15 cellular contexts compared by ENCODE assay signal in the genomic region with DNA sequence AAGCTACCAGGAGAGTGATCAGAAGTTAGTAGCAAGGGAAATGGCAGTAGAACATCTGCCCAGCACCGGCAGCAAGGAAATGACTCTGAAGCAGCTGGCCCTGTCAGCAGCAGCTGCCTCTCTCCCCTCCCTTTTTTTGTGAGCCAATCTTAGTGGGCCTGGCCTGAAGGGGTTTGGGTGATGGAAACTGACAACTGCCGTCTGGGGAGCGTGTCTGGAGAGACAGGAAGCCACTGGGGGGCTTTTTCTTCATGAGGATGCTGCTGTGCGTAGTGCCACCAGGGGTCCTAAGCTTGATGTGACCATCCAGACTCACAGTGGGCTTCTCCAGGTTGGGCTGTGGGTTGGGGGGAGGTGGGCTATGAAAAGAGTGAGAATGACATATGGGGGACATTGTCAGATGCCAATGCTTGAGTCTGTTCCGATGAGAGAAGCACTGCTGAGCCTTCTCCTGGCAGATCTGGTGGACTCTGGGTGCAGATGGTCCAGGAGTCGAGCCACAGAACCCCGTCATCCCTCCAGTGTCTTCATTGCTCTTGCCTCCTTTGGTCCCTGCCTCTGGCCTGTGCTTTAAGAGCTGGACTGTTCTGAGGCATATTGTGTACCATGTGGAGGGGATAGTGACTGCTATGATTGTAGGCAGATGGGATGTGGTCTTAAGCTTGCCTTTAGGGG.
DNase-seq lines count a peak whose midpoint lies in the region; ATAC-seq, FAIRE-seq and TF ChIP-seq lines count a peak whose summit lies in the region.
"Had no signal": no experiment of that assay in that cellular context is flagged by ENCODE, and none has a peak within 500 bp of the region (broad histone marks: within the 10 kb centered on the region; RNA-seq: fewer than 3 reads in every experiment).

No MANE protein-coding gene starts in this region.

- TF ChIP-seq CTCF in breast epithelium (IDR thresholded peaks at IDR 0.05) (no peak), MCF 10A (IDR thresholded peaks at IDR 0.05; ENCODE audit: unreplicated experiment) (no peak), D721Med (IDR thresholded peaks at IDR 0.05; ENCODE audit: insufficient read depth, missing control alignments) (no peak)

- H3K4me1 ChIP-seq in breast epithelium (peaks cover 0 to 6% of the 10 kb centered on the region in 2 donors), SJCRH30 (peaks cover 51% of the 10 kb centered on the region)

- FAIRE-seq in urothelium cell line (lab: Jason Lieb, UNC) (peak; percentile 79), GM12892 (lab: Jason Lieb, UNC) (no peak), D721Med (lab: Jason Lieb, UNC) (no peak)
- FAIRE-seq: GM18507 had no signal

- H3K9me3 ChIP-seq in breast epithelium (no peaks in the 10 kb centered on the region), SJCRH30 (replicated peaks) (no peaks in the 10 kb centered on the region)

- H3K27me3 Mint-ChIP-seq in MCF 10A (ENCODE audit: insufficient read depth, unreplicated experiment) = no peaks in the 10 kb centered on the region

- H3K4me1 Mint-ChIP-seq in MCF 10A (ENCODE audit: insufficient read depth, unreplicated experiment) = peaks cover 15% of the 10 kb centered on the region

- no peak overlapping the region for H3K27ac Mint-ChIP-seq in MCF 10A (ENCODE audit: low read depth, unreplicated experiment)
- H3K27ac Mint-ChIP-seq: T-helper 1 cell treated with Interleukin-12 subunit alpha and Interleukin-12 subunit beta and Interleukin-4 antibody, amounts not matched to agents 30 μg/mL and 1 μg/mL, for 36 hours had no signal

- no peaks in the 10 kb centered on the region for H3K9me3 Mint-ChIP-seq in MCF 10A (ENCODE audit: unreplicated experiment)

- no TSS peak for BruUV-seq in MCF 10A (replicated peaks; lab: Mats Ljungman, UMichigan)

- CTCF ChIA-PET in MCF 10A (lab: Yijun Ruan, JAX) = interaction anchor here (1.2 kb wide), 1 partner anchor 20 kb away, joined by 5 read pairs; no protein-coding TSS in a partner anchor

- TF ChIP-seq POLR2A in breast epithelium (IDR thresholded peaks at IDR 0.05) = no peak
- TF ChIP-seq POLR2A in GM12892 (IDR thresholded peaks at IDR 0.05; ENCODE audit: low read depth, low read length) = no peak

- no peaks in the 10 kb centered on the region for H3K36me3 ChIP-seq in breast epithelium
- H3K36me3 ChIP-seq in SJCRH30 = no peaks in the 10 kb centered on the region

- POLR2A ChIA-PET in MCF 10A (lab: Yijun Ruan, JAX) = interaction anchor here (1.2 kb wide), 1 partner anchor 13 kb away, joined by 3 read pairs; no protein-coding TSS in a partner anchor

- H3K27me3 ChIP-seq in breast epithelium (no peaks in the 10 kb centered on the region), SJCRH30 (no peaks in the 10 kb centered on the region), layer of hippocampus (ENCODE audit: control insufficient read depth, insufficient read depth, low read length) (no peaks in the 10 kb centered on the region)

- no peak overlapping the region for H3K4me3 Mint-ChIP-seq in MCF 10A (ENCODE audit: unreplicated experiment)
- H3K4me3 Mint-ChIP-seq: T-helper 1 cell treated with Interleukin-12 subunit alpha and Interleukin-12 subunit beta and Interleukin-4 antibody, amounts not matched to agents 30 μg/mL and 1 μg/mL, for 36 hours had no signal

- intact Hi-C loops in breast epithelium (cut with DNase I; ENCODE audit: low total_unique reads) (no loop called here), MCF 10A (cut with micrococcal nuclease) (no loop called here)

- H3K36me3 Mint-ChIP-seq in MCF 10A (ENCODE audit: insufficient read depth, unreplicated experiment) = no peaks in the 10 kb centered on the region

- H3K27ac ChIP-seq in breast epithelium (peak overlapping the region; percentile 38 to 60), SJCRH30 (peak overlapping the region; percentile 89), layer of hippocampus (ENCODE audit: low read depth, low read length) (peak overlapping the region; percentile 23)
- H3K27ac ChIP-seq: coronary artery, HL-60 had no signal

- no peak for ATAC-seq in HG02840 (IDR thresholded peaks at IDR 0.05; ENCODE audit: low FRiP score, unreplicated experiment)
- ATAC-seq: HCT116 had no signal

- DNase-seq in breast epithelium (ENCODE audit: low spot score in 2 of 2) = no peak
- no peak for DNase-seq in MCF 10A (ENCODE audit: unreplicated experiment)
- DNase-seq in SJCRH30 = peak; percentile 96 to 98
- DNase-seq in urothelium cell line (ENCODE audit: low spot score) = no peak
- DNase-seq in GM12892 (ENCODE audit: insufficient read length) = no peak
- DNase-seq in D721Med (ENCODE audit: insufficient read length, low spot score) = no peak
- DNase-seq: activated T-cell treated with anti-CD3 and anti-CD28 coated beads, Interleukin-2, amount 50 U/mL, for 1 hour; NCI-H226 had no signal

- no peak overlapping the region for H3K4me3 ChIP-seq in breast epithelium
- H3K4me3 ChIP-seq in SJCRH30 = peak overlapping the region; percentile 39
- H3K4me3 ChIP-seq: coronary artery had no signal

Comparison
In these comparisons a context has a peak if more than half of its experiments do, and no peak if none do; other contexts are left out.
1. DNase-seq: peak in SJCRH30 (2 of 2); none in breast epithelium (0 of 2), MCF 10A (single experiment), urothelium cell line (single experiment), GM12892 (single experiment) and D721Med (single experiment).
2. H3K27ac ChIP-seq: peak in every context shown above with its lines; median percentile 89 in SJCRH30; 49 in breast epithelium; 23 in layer of hippocampus.